In genomic region chr20:58374027-58374850, GRCh38 we compare ENCODE assay signal across 1 cellular context.
TF ChIP-seq lines count a peak whose summit lies in the region.

No MANE protein-coding gene starts in this region.

TF ChIP-seq in HepG2, 621 proteins besides CTCF, POLR2A, EP300 and RAD21 (continued from another document and continues in another):
- TF ChIP-seq FOXP4 (CRISPR knock-in tag; IDR thresholded peaks at IDR 0.05) (0 out of 2 replicates have a peak, but pooled peaks have one; percentile 34), ZNF510 (CRISPR knock-in tag; IDR thresholded peaks at IDR 0.05; ENCODE audit: low read depth) (no peak), ZNF331 (CRISPR knock-in tag; IDR thresholded peaks at IDR 0.05) (peak; percentile 20; the same call in 1 of the 2 replicates), MED1 (CRISPR knock-in tag; IDR thresholded peaks at IDR 0.05) (peak; percentile 67), ELF1 (CRISPR knock-in tag; IDR thresholded peaks at IDR 0.05) (peak; percentile 55; the same call in 1 of the 2 replicates), ZNF609 (CRISPR knock-in tag; IDR thresholded peaks at IDR 0.05; ENCODE audit: borderline replicate concordance) (0 out of 2 replicates have a peak, but pooled peaks have one; percentile 16), SMYD3 (CRISPR knock-in tag; IDR thresholded peaks at IDR 0.05) (no peak), ZNF296 (CRISPR knock-in tag; conservative IDR thresholded peaks at IDR 0.05) (no peak), FOXP1 (IDR thresholded peaks at IDR 0.05) (no peak), FOXP1 (CRISPR knock-in tag; IDR thresholded peaks at IDR 0.05) (peak; percentile 80), SALL1 (CRISPR knock-in tag; IDR thresholded peaks at IDR 0.05) (peak; percentile 73), ZNF230 (CRISPR knock-in tag; IDR thresholded peaks at IDR 0.05) (peak; percentile 58; the same call in 1 of the 2 replicates), ZBTB10 (CRISPR knock-in tag; IDR thresholded peaks at IDR 0.05; ENCODE audit: borderline replicate concordance) (no peak), MIER3 (CRISPR knock-in tag; IDR thresholded peaks at IDR 0.05; ENCODE audit: borderline replicate concordance) (peak; percentile 26; the same call in 1 of the 2 replicates), ZBTB33 (CRISPR knock-in tag; IDR thresholded peaks at IDR 0.05) (0 out of 2 replicates have a peak, but pooled peaks have one; percentile 4), ZBTB7A (CRISPR knock-in tag; IDR thresholded peaks at IDR 0.05) (peak; percentile 36; the same call in 1 of the 2 replicates), ZNF281 (CRISPR knock-in tag; IDR thresholded peaks at IDR 0.05; ENCODE audit: borderline replicate concordance) (0 out of 2 replicates have a peak, but pooled peaks have one; percentile 8), ZNF646 (CRISPR knock-in tag; IDR thresholded peaks at IDR 0.05) (peak; percentile 72; the same call in 1 of the 2 replicates), ZFP91 (CRISPR knock-in tag; IDR thresholded peaks at IDR 0.05; ENCODE audit: borderline replicate concordance) (peak; percentile 60; the same call in 1 of the 2 replicates), ZNF225 (CRISPR knock-in tag; IDR thresholded peaks at IDR 0.05) (no peak), TFDP2 (CRISPR knock-in tag; IDR thresholded peaks at IDR 0.05) (no peak), KDM1A (CRISPR knock-in tag; IDR thresholded peaks at IDR 0.05) (0 out of 2 replicates have a peak, but pooled peaks have one; percentile 11), FOSL1 (CRISPR knock-in tag; IDR thresholded peaks at IDR 0.05; ENCODE audit: borderline replicate concordance) (no peak), HOXD1 (CRISPR knock-in tag; IDR thresholded peaks at IDR 0.05) (no peak), SP4 (CRISPR knock-in tag; IDR thresholded peaks at IDR 0.05) (no peak), ZNF788 (CRISPR knock-in tag; IDR thresholded peaks at IDR 0.05; ENCODE audit: borderline replicate concordance) (no peak), ARID2 (CRISPR knock-in tag; IDR thresholded peaks at IDR 0.05; ENCODE audit: borderline replicate concordance) (0 out of 2 replicates have a peak, but pooled peaks have one; percentile 65), EED (CRISPR knock-in tag; IDR thresholded peaks at IDR 0.05) (peak; percentile 55; the same call in 1 of the 2 replicates), MIXL1 (CRISPR knock-in tag; IDR thresholded peaks at IDR 0.05) (0 out of 2 replicates have a peak, but pooled peaks have one; percentile 31), ARHGAP35 (CRISPR knock-in tag; IDR thresholded peaks at IDR 0.05; ENCODE audit: borderline replicate concordance) (no peak)
